In genomic region chr1:63980706-63981407, GRCh38 we compare ENCODE assay signal across 13 cellular contexts.
DNase-seq lines count a peak whose midpoint lies in the region; ATAC-seq and TF ChIP-seq lines count a peak whose summit lies in the region.
"Had no signal": no experiment of that assay in that cellular context is flagged by ENCODE, and none has a peak within 500 bp of the region (broad histone marks: within the 10 kb centered on the region; RNA-seq: fewer than 3 reads in every experiment).

No MANE protein-coding gene starts in this region.

- H3K9ac ChIP-seq in trophoblast cell (ENCODE audit: low read length): no peak overlapping the region
- H3K9ac ChIP-seq in MM.1S (ENCODE audit: low read length): no peak overlapping the region

- no peak overlapping the region for H2BK120ac ChIP-seq in trophoblast cell (ENCODE audit: insufficient read depth, low read length, poor library complexity)

- no peaks in the 10 kb centered on the region for H3K9me2 ChIP-seq in MM.1S (replicated peaks; ENCODE audit: insufficient read depth, low read length)

- H3K27me3 ChIP-seq in trophoblast cell (ENCODE audit: insufficient read depth, low read length) (no peaks in the 10 kb centered on the region), MM.1S (replicated peaks; ENCODE audit: insufficient read depth, low read length) (no peaks in the 10 kb centered on the region)

- H3K4me1 ChIP-seq in trophoblast cell (ENCODE audit: control insufficient read depth in 1 of 2, insufficient read depth in 2 of 2, low read length in 2 of 2): peaks cover 8 to 23% of the 10 kb centered on the region in 2 experiments
- H3K4me1 ChIP-seq in MM.1S (ENCODE audit: low read length): no peaks in the 10 kb centered on the region

- in situ Hi-C loops in G401 (cut with HindIII; ENCODE audit: low sequenced_read_pairs): no loop called here

- H3K9me3 ChIP-seq in trophoblast cell (ENCODE audit: insufficient read depth, low read depth, low read length) (no peaks in the 10 kb centered on the region), MM.1S (replicated peaks; ENCODE audit: insufficient read depth, low read length) (no peaks in the 10 kb centered on the region)

- no peak overlapping the region for H3K18ac ChIP-seq in trophoblast cell (ENCODE audit: low read length)

- H3K36me3 ChIP-seq in trophoblast cell (ENCODE audit: control insufficient read depth in 1 of 2, insufficient read depth in 2 of 2, low read length in 2 of 2): no peaks in the 10 kb centered on the region
- H3K36me3 ChIP-seq in MM.1S (replicated peaks; ENCODE audit: insufficient read depth, low read length): no peaks in the 10 kb centered on the region

- no peak overlapping the region for H2AFZ ChIP-seq in trophoblast cell (ENCODE audit: insufficient read depth, low read length, poor library complexity)
- no peak overlapping the region for H2AFZ ChIP-seq in MM.1S (ENCODE audit: low read length)

- no peak overlapping the region for H3K4me3 ChIP-seq in epithelial cell of esophagus (ENCODE audit: low read length)
- no peak overlapping the region for H3K4me3 ChIP-seq in trophoblast cell (ENCODE audit: low read depth, low read length)
- H3K4me3 ChIP-seq in MM.1S (ENCODE audit: low read length): no peak overlapping the region

- H2BK5ac ChIP-seq in trophoblast cell (ENCODE audit: low read depth, low read length, poor library complexity): no peak overlapping the region

- WGBS in trophoblast cell (ENCODE audit: extremely low coverage, insufficient coverage, insufficient read length): no CpG with 5 or more reads among the region's 3 CpGs

- no peaks in the 10 kb centered on the region for H3K79me2 ChIP-seq in trophoblast cell (ENCODE audit: control insufficient read depth, insufficient read depth, low read length, poor library complexity)
- H3K79me2 ChIP-seq in MM.1S (ENCODE audit: low read length): no peaks in the 10 kb centered on the region

- no peaks in the 10 kb centered on the region for H4K20me1 ChIP-seq in MM.1S (ENCODE audit: insufficient read depth, low read length)

- no peak overlapping the region for H4K91ac ChIP-seq in trophoblast cell (ENCODE audit: low read depth, low read length)

- peaks cover 6% of the 10 kb centered on the region for H3K79me1 ChIP-seq in trophoblast cell (ENCODE audit: low read length)

- H3K23ac ChIP-seq in trophoblast cell (ENCODE audit: low read length): no peak overlapping the region

- H2AK5ac ChIP-seq in trophoblast cell (ENCODE audit: low read length): no peak overlapping the region

- ATAC-seq in GM18517 (IDR thresholded peaks at IDR 0.05; ENCODE audit: unreplicated experiment) (no peak), HG02885 (IDR thresholded peaks at IDR 0.05; ENCODE audit: poor library complexity, unreplicated experiment) (no peak)
- ATAC-seq: activated CD4-positive, CD25-positive, alpha-beta regulatory T cell treated with anti-CD3 and anti-CD28 coated beads, Interleukin-2, amount 50 U/mL, for 24 hours had no signal

- no peak overlapping the region for H4K8ac ChIP-seq in trophoblast cell (ENCODE audit: low read depth, low read length)

- H3K27ac ChIP-seq in trophoblast cell (ENCODE audit: low read depth, low read length): no peak overlapping the region
- no peak overlapping the region for H3K27ac ChIP-seq in MM.1S (ENCODE audit: low read length)

- TF ChIP-seq CTCF in epithelial cell of esophagus (IDR thresholded peaks at IDR 0.05; ENCODE audit: insufficient read depth, low read depth, low read length, missing control alignments) (no peak), MM.1S (IDR thresholded peaks at IDR 0.05; ENCODE audit: low read length) (no peak)

- H3K14ac ChIP-seq in trophoblast cell (ENCODE audit: low read length): no peak overlapping the region

- no peaks in the 10 kb centered on the region for H3F3A ChIP-seq in MM.1S (ENCODE audit: insufficient read depth, low read length)

- H2BK12ac ChIP-seq in trophoblast cell (ENCODE audit: low read length): no peak overlapping the region

- no peak overlapping the region for H4K12ac ChIP-seq in trophoblast cell (ENCODE audit: low read depth, low read length)

- H3K4me2 ChIP-seq in trophoblast cell (ENCODE audit: low read length) (no peak overlapping the region), MM.1S (ENCODE audit: low read depth, low read length) (no peak overlapping the region)

- no peak overlapping the region for H3K4ac ChIP-seq in trophoblast cell (ENCODE audit: low read depth, low read length)

- DNase-seq in G401 (ENCODE audit: low spot score): peak; percentile 7
- DNase-seq in NCI-H2196 treated with DMSO at 0.1 percent for 48 hours (lab: John Stamatoyannopoulos, UW; ENCODE audit: unreplicated experiment): peak; percentile 43
- DNase-seq in epithelial cell of esophagus (ENCODE audit: low read depth): peak; percentile 86
- peak; percentile 46 to 68 for DNase-seq in trophoblast cell
- no peak for DNase-seq in activated CD4-positive, alpha-beta T cell treated with anti-CD3 and anti-CD28 coated beads, Interleukin-2, amount 50 U/mL, for 1 hour
- no peak for DNase-seq in MM.1S
- DNase-seq: activated naive CD8-positive, alpha-beta T cell treated with anti-CD3 and anti-CD28 coated beads, Interleukin-2, amount 10 ng/mL, durations not matched to agents 7 days and 5 days; caudate nucleus; DMS 273 treated with DMSO at 0.1 percent for 48 hours; GOT3 had no signal

Comparison
In these comparisons a context has a peak if more than half of its experiments do, and no peak if none do; other contexts are left out.
1. DNase-seq: peak in G401 (single experiment), NCI-H2196 treated with DMSO at 0.1 percent for 48 hours (single experiment), epithelial cell of esophagus (single experiment) and trophoblast cell (2 of 2); none in activated CD4-positive, alpha-beta T cell treated with anti-CD3 and anti-CD28 coated beads, Interleukin-2, amount 50 U/mL, for 1 hour (single experiment) and MM.1S (single experiment).